27 cellular contexts compared by ENCODE assay signal in the genomic region with DNA sequence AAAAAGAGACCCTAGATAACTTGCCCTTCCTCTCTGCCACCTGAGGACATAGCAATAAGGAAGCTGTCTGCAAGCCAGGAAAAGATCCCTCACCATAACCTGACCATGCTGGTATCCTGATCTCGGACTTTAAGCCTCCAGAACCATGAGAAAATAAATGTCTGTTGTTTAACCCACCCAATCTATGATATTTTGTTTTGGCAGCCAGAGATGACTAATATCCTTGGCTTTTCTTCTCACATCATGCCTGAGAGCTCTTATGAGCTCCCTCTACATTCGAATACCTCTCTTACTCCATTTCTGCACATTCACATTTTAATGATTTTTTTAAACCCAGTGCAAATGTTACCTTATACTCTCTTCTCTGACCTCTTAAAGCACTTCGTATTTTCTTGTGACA.
"Had no signal": no experiment of that assay in that cellular context is flagged by ENCODE, and none has a peak within 500 bp of the region (broad histone marks: within the 10 kb centered on the region; RNA-seq: fewer than 3 reads in every experiment).

No MANE protein-coding gene starts in this region.

- H3K27ac Mint-ChIP-seq: activated CD4-positive, alpha-beta T cell treated with anti-CD3 and anti-CD28 coated beads, Interleukin-2, amount 10 ng/mL, durations not matched to agents 7 days and 5 days; activated CD8-positive, alpha-beta T cell treated with anti-CD3 and anti-CD28 coated beads for 36 hours; activated naive CD4-positive, alpha-beta T cell treated with anti-CD3 and anti-CD28 coated beads, Interleukin-2, amount 50 U/mL, for 24 hours; activated naive CD8-positive, alpha-beta T cell treated with anti-CD3 and anti-CD28 coated beads, Interleukin-2, amount 50 U/mL, for 24 hours; activated T-helper 17 cell treated with anti-CD3 and anti-CD28 coated beads, Interleukin-2, amount 50 U/mL, for 72 hours; natural killer cell treated with Interleukin-12 subunit alpha and Interleukin-12 subunit beta and Interleukin-15 and Interleukin-18, amount 100 ng/mL, for 72 hours; stimulated activated effector memory CD8-positive, alpha-beta T cell treated with anti-CD3 and anti-CD28 coated beads, Interleukin-12 subunit alpha, Interleukin-12 subunit beta, amount 100 ng/mL, for 72 hours; stimulated activated naive CD8-positive, alpha-beta T cell treated with anti-CD3 and anti-CD28 coated beads, Interleukin-15, Interleukin-2, amounts not matched to agents 100 ng/mL and 50 ng/mL, for 24 hours; T-helper 17 cell; type B pancreatic cell; WTC11 had no signal

- H3K27me3 Mint-ChIP-seq: activated CD4-positive, alpha-beta T cell treated with anti-CD3 and anti-CD28 coated beads, Interleukin-2, amount 10 ng/mL, durations not matched to agents 7 days and 5 days; activated CD8-positive, alpha-beta T cell treated with anti-CD3 and anti-CD28 coated beads for 36 hours; activated naive CD4-positive, alpha-beta T cell treated with anti-CD3 and anti-CD28 coated beads, Interleukin-2, amount 50 U/mL, for 24 hours; activated naive CD8-positive, alpha-beta T cell treated with anti-CD3 and anti-CD28 coated beads, Interleukin-2, amount 50 U/mL, for 24 hours; activated T-helper 17 cell treated with anti-CD3 and anti-CD28 coated beads, Interleukin-2, amount 50 U/mL, for 72 hours; natural killer cell treated with Interleukin-12 subunit alpha and Interleukin-12 subunit beta and Interleukin-15 and Interleukin-18, amount 100 ng/mL, for 72 hours; stimulated activated naive CD8-positive, alpha-beta T cell treated with anti-CD3 and anti-CD28 coated beads, Interleukin-15, Interleukin-2, amounts not matched to agents 100 ng/mL and 50 ng/mL, for 24 hours; T-helper 17 cell; type B pancreatic cell had no signal

- H3K4me3 ChIP-seq: heart right ventricle, left ventricle myocardium inferior, lung, thoracic aorta, uterus had no signal

- H3K4me3 Mint-ChIP-seq: activated CD4-positive, alpha-beta T cell treated with anti-CD3 and anti-CD28 coated beads, Interleukin-2, amount 10 ng/mL, durations not matched to agents 7 days and 5 days; activated CD8-positive, alpha-beta T cell treated with anti-CD3 and anti-CD28 coated beads for 36 hours; activated naive CD4-positive, alpha-beta T cell treated with anti-CD3 and anti-CD28 coated beads, Interleukin-2, amount 50 U/mL, for 24 hours; activated naive CD8-positive, alpha-beta T cell treated with anti-CD3 and anti-CD28 coated beads, Interleukin-2, amount 50 U/mL, for 24 hours; activated T-cell treated with anti-CD3 and anti-CD28 coated beads, Interleukin-2, amount 50 U/mL, for 4 hours; activated T-helper 17 cell treated with anti-CD3 and anti-CD28 coated beads, Interleukin-2, amount 50 U/mL, for 72 hours; natural killer cell treated with Interleukin-12 subunit alpha and Interleukin-12 subunit beta and Interleukin-15 and Interleukin-18, amount 100 ng/mL, for 72 hours; stimulated activated effector memory CD8-positive, alpha-beta T cell treated with anti-CD3 and anti-CD28 coated beads, Interleukin-12 subunit alpha, Interleukin-12 subunit beta, amount 100 ng/mL, for 72 hours; stimulated activated naive CD8-positive, alpha-beta T cell treated with anti-CD3 and anti-CD28 coated beads, Interleukin-15, Interleukin-2, amounts not matched to agents 100 ng/mL and 50 ng/mL, for 24 hours; T-helper 17 cell; type B pancreatic cell; WTC11 had no signal

- ATAC-seq: activated CD8-positive, alpha-beta T cell treated with anti-CD3 and anti-CD28 coated beads for 36 hours; activated naive CD8-positive, alpha-beta T cell treated with anti-CD3 and anti-CD28 coated beads, Interleukin-2, amount 50 U/mL, for 24 hours; activated T-cell treated with anti-CD3 and anti-CD28 coated beads, Interleukin-2, amount 50 U/mL, for 4 hours; activated T-helper 17 cell treated with anti-CD3 and anti-CD28 coated beads, Interleukin-2, amount 50 U/mL, for 72 hours; heart right ventricle; natural killer cell treated with Interleukin-12 subunit alpha and Interleukin-12 subunit beta and Interleukin-15 and Interleukin-18, amount 100 ng/mL, for 72 hours; sciatic nerve; stimulated activated effector memory CD8-positive, alpha-beta T cell treated with anti-CD3 and anti-CD28 coated beads, Interleukin-12 subunit alpha, Interleukin-12 subunit beta, amount 100 ng/mL, for 72 hours; T-helper 17 cell; WTC11 had no signal

- H3K4me1 Mint-ChIP-seq: activated CD4-positive, alpha-beta T cell treated with anti-CD3 and anti-CD28 coated beads, Interleukin-2, amount 10 ng/mL, durations not matched to agents 7 days and 5 days; activated naive CD4-positive, alpha-beta T cell treated with anti-CD3 and anti-CD28 coated beads, Interleukin-2, amount 50 U/mL, for 24 hours; activated naive CD8-positive, alpha-beta T cell treated with anti-CD3 and anti-CD28 coated beads, Interleukin-2, amount 50 U/mL, for 24 hours; activated T-helper 17 cell treated with anti-CD3 and anti-CD28 coated beads, Interleukin-2, amount 50 U/mL, for 72 hours; stimulated activated effector memory CD8-positive, alpha-beta T cell treated with anti-CD3 and anti-CD28 coated beads, Interleukin-12 subunit alpha, Interleukin-12 subunit beta, amount 100 ng/mL, for 72 hours; T-helper 17 cell; WTC11 had no signal

- H3K9me3 Mint-ChIP-seq: activated CD8-positive, alpha-beta T cell treated with anti-CD3 and anti-CD28 coated beads for 36 hours; type B pancreatic cell; WTC11 had no signal

- DNase-seq: activated CD4-positive, alpha-beta T cell treated with anti-CD3 and anti-CD28 coated beads for 1 hour; activated CD4-positive, alpha-beta T cell treated with anti-CD3 and anti-CD28 coated beads, Interleukin-2, amount 10 ng/mL, durations not matched to agents 7 days and 5 days; activated CD8-positive, alpha-beta T cell treated with anti-CD3 and anti-CD28 coated beads for 36 hours; activated gamma-delta T cell treated with Interleukin-2 at 50 U/mL for 16 hours; activated naive CD8-positive, alpha-beta T cell treated with anti-CD3 and anti-CD28 coated beads, Interleukin-2, amount 50 U/mL, for 24 hours; activated T-cell treated with anti-CD3 and anti-CD28 coated beads, Interleukin-2, amount 50 U/mL, for 4 hours; anterior cingulate cortex; central memory CD4-positive, alpha-beta T cell; effector memory CD4-positive, alpha-beta T cell; foreskin melanocyte; heart right ventricle; left ventricle myocardium inferior; mesendoderm; small intestine; stimulated activated CD4-positive, alpha-beta T cell treated with anti-CD3 and anti-CD28 coated beads, Interleukin-4, amount 100 ng/mL, for 24 hours; T-helper 17 cell; uterus had no signal

- H3K27ac ChIP-seq: heart right ventricle, left ventricle myocardium inferior, thoracic aorta, uterus had no signal

- H3K27me3 ChIP-seq: heart right ventricle, uterus had no signal

- H3K4me1 ChIP-seq: heart right ventricle, left ventricle myocardium inferior, uterus had no signal

- H3K36me3 Mint-ChIP-seq: activated naive CD4-positive, alpha-beta T cell treated with anti-CD3 and anti-CD28 coated beads, Interleukin-2, amount 50 U/mL, for 24 hours; natural killer cell treated with Interleukin-12 subunit alpha and Interleukin-12 subunit beta and Interleukin-15 and Interleukin-18, amount 100 ng/mL, for 72 hours; stimulated activated effector memory CD8-positive, alpha-beta T cell treated with anti-CD3 and anti-CD28 coated beads, Interleukin-12 subunit alpha, Interleukin-12 subunit beta, amount 100 ng/mL, for 72 hours; type B pancreatic cell; WTC11 had no signal

- H3K36me3 ChIP-seq: heart right ventricle, left ventricle myocardium inferior, thoracic aorta, uterus had no signal

- H3K9me3 ChIP-seq: heart right ventricle, left ventricle myocardium inferior, thoracic aorta, uterus had no signal
